ENCODE assay signal across 28 cellular contexts in the genomic region with DNA sequence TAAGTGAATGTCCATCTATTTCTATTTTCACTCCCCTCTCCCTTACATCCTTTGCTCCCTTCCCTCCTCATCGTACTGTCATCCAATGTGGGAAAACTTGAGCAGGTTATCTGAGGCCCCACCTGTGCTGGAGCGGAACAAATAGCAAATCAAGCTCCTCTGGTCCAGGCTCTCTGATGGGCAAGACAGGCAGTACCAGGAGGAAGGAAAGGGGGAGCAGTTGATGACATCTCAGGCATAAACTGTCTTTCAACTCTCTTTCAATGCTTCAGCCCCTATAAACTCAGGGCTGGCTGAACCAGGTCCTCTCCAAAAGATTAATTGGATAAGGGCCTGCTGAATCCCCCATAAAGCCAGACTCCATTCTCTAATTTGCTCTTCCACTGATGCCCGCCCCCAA. TPM values are rescaled to one million over a fixed set of nuclear protein-coding genes. Genes with fewer than 3 reads are reported as not detected.
DNase-seq lines count a peak whose midpoint lies in the region; ATAC-seq, FAIRE-seq and TF ChIP-seq lines count a peak whose summit lies in the region.
"Had no signal": no experiment of that assay in that cellular context is flagged by ENCODE, and none has a peak within 500 bp of the region (broad histone marks: within the 10 kb centered on the region; RNA-seq: fewer than 3 reads in every experiment).

No MANE protein-coding gene starts in this region.

- no peak overlapping the region for H3K4me2 ChIP-seq in Karpas-422 (ENCODE audit: low read depth, low read length, poor library complexity, severe bottlenecking)

- no peak overlapping the region for H3K27ac Mint-ChIP-seq in endodermal cell
- no peak overlapping the region for H3K27ac Mint-ChIP-seq in neural crest cell (ENCODE audit: unreplicated experiment)
- H3K27ac Mint-ChIP-seq: CD4-positive, CD25-positive, alpha-beta regulatory T cell; T-helper 1 cell treated with Interleukin-12 subunit alpha and Interleukin-12 subunit beta and Interleukin-4 antibody, amounts not matched to agents 30 μg/mL and 1 μg/mL, for 36 hours had no signal

- peak; percentile 53 for DNase-seq in endodermal cell
- DNase-seq in neural crest cell (ENCODE audit: low read depth, low spot score): no peak
- DNase-seq in amniotic stem cell (lab: John Stamatoyannopoulos, UW): no peak
- no peak for DNase-seq in Karpas-422
- DNase-seq in frontal cortex (ENCODE audit: low spot score in 2 of 2): no peak
- DNase-seq: activated CD8-positive, alpha-beta memory T cell treated with anti-CD3 and anti-CD28 coated beads for 24 hours; activated T-cell treated with anti-CD3 and anti-CD28 coated beads, Interleukin-2, amount 50 U/mL, for 1 hour; CD4-positive, CD25-positive, alpha-beta regulatory T cell; central memory CD4-positive, alpha-beta T cell; DMS 273 treated with DMSO at 0.1 percent for 48 hours; effector CD4-positive, alpha-beta T cell; foreskin keratinocyte; mammary epithelial cell; MM.1S; NCI-H2171; RPMI8226; stimulated activated CD4-positive, alpha-beta T cell treated with anti-CD3 and anti-CD28 coated beads, Interleukin-1b, Interleukin-23, amount 100 ng/mL, for 48 hours; upper lobe of right lung had no signal

- H3K4me3 Mint-ChIP-seq in endodermal cell (no peak overlapping the region), neural crest cell (peak overlapping the region; percentile 82)
- H3K4me3 Mint-ChIP-seq: T-helper 1 cell treated with Interleukin-12 subunit alpha and Interleukin-12 subunit beta and Interleukin-4 antibody, amounts not matched to agents 30 μg/mL and 1 μg/mL, for 36 hours had no signal

- peaks cover 5% of the 10 kb centered on the region for H3K4me1 Mint-ChIP-seq in endodermal cell
- peaks cover 4% of the 10 kb centered on the region for H3K4me1 Mint-ChIP-seq in neural crest cell

- no peak overlapping the region for H2AFZ ChIP-seq in Karpas-422 (ENCODE audit: low read length)

- H3K27me3 ChIP-seq in endodermal cell (ENCODE audit: control insufficient read depth, insufficient read depth, low read length, poor library complexity, severe bottlenecking) (peaks cover 6% of the 10 kb centered on the region), Karpas-422 (ENCODE audit: low read length) (no peaks in the 10 kb centered on the region)

- H3K9me2 ChIP-seq in Karpas-422 (replicated peaks; ENCODE audit: insufficient read depth, low read length): no peaks in the 10 kb centered on the region

- no peaks in the 10 kb centered on the region for H3K9me3 ChIP-seq in endodermal cell (ENCODE audit: control insufficient read depth, low read length)
- H3K9me3 ChIP-seq in Karpas-422 (ENCODE audit: low read length): no peaks in the 10 kb centered on the region
- H3K9me3 ChIP-seq: upper lobe of right lung had no signal

- no peak overlapping the region for H3K9ac ChIP-seq in endodermal cell (ENCODE audit: extremely low read depth, low read length, poor library complexity, severe bottlenecking)
- no peak overlapping the region for H3K9ac ChIP-seq in Karpas-422 (ENCODE audit: low read length)
- H3K9ac ChIP-seq: GM23248 had no signal

- H3K4me1 ChIP-seq in endodermal cell (ENCODE audit: control insufficient read depth, insufficient read depth, low read length) (peaks cover 11% of the 10 kb centered on the region), Karpas-422 (ENCODE audit: low read length) (no peaks in the 10 kb centered on the region)
- H3K4me1 ChIP-seq: foreskin keratinocyte had no signal

- ATAC-seq in SK-N-SH treated with all-trans-retinoic acid at 6 μM for 48 hours (peak; percentile 28; the same call in 1 of the 3 replicates), GM18867 (IDR thresholded peaks at IDR 0.05; ENCODE audit: unreplicated experiment) (no peak)

- WGBS in endodermal cell (ENCODE audit: insufficient coverage in 1 of 2, insufficient read length in 1 of 2), 2 experiments: 72 to 77% methylated on average over 2 to 3 of the region's 3 CpGs

- H3K36me3 ChIP-seq in endodermal cell (ENCODE audit: control insufficient read depth, insufficient read depth, low read length) (peaks cover 24% of the 10 kb centered on the region), Karpas-422 (ENCODE audit: insufficient read depth, low read length) (no peaks in the 10 kb centered on the region)
- H3K36me3 ChIP-seq: upper lobe of right lung had no signal

- H3K27me3 Mint-ChIP-seq in endodermal cell (ENCODE audit: insufficient read depth) (peaks cover 1% of the 10 kb centered on the region), neural crest cell (ENCODE audit: low read depth) (no peaks in the 10 kb centered on the region)
- H3K27me3 Mint-ChIP-seq: CD4-positive, CD25-positive, alpha-beta regulatory T cell had no signal

- H3K36me3 Mint-ChIP-seq in endodermal cell (ENCODE audit: low read depth) (no peaks in the 10 kb centered on the region), neural crest cell (ENCODE audit: low read depth) (no peaks in the 10 kb centered on the region)
- H3K36me3 Mint-ChIP-seq: CD4-positive, CD25-positive, alpha-beta regulatory T cell had no signal

- TF ChIP-seq CTCF in GM12872 (IDR thresholded peaks at IDR 0.05; ENCODE audit: insufficient read depth, low read depth, low read length) (0 out of 3 replicates have a peak, but pooled peaks have one; percentile 1), endodermal cell (conservative IDR thresholded peaks at IDR 0.05) (peak; percentile 46), neural crest cell (conservative IDR thresholded peaks at IDR 0.05) (no peak)

- H3K79me2 ChIP-seq in Karpas-422 (ENCODE audit: low read length): no peaks in the 10 kb centered on the region

- H3K4me3 ChIP-seq in endodermal cell (ENCODE audit: low read length) (peak overlapping the region; percentile 97), Karpas-422 (ENCODE audit: low read length) (no peak overlapping the region)
- H3K4me3 ChIP-seq: K562 had no signal

- H3K27ac ChIP-seq in endodermal cell (ENCODE audit: low read depth, low read length): no peak overlapping the region
- no peak overlapping the region for H3K27ac ChIP-seq in Karpas-422 (ENCODE audit: low read length)
- H3K27ac ChIP-seq: foreskin keratinocyte, GM23248, skin epidermis, upper lobe of right lung had no signal

- H3K9me3 Mint-ChIP-seq in endodermal cell (no peaks in the 10 kb centered on the region), neural crest cell (no peaks in the 10 kb centered on the region)
- H3K9me3 Mint-ChIP-seq: CD4-positive, CD25-positive, alpha-beta regulatory T cell; T-helper 1 cell treated with Interleukin-12 subunit alpha and Interleukin-12 subunit beta and Interleukin-4 antibody, amounts not matched to agents 30 μg/mL and 1 μg/mL, for 36 hours had no signal

- FAIRE-seq in frontal cortex (lab: Jason Lieb, UNC): no peak
- FAIRE-seq: K562 had no signal

- no peaks in the 10 kb centered on the region for H4K20me1 ChIP-seq in Karpas-422 (ENCODE audit: insufficient read depth, low read depth, low read length)

TF ChIP-seq in SK-N-SH treated with all-trans-retinoic acid at 6 μM for 48 hours, 23 proteins besides CTCF, POLR2A, EP300 and RAD21 (continues in another document):
- TF ChIP-seq GLIS3 (CRISPR knock-in tag; IDR thresholded peaks at IDR 0.05): no peak
- no peak for TF ChIP-seq OSR1 (CRISPR knock-in tag; IDR thresholded peaks at IDR 0.05)
- TF ChIP-seq ZNF565 (CRISPR knock-in tag; conservative IDR thresholded peaks at IDR 0.05; ENCODE audit: low read depth): no peak
- TF ChIP-seq PPARA (CRISPR knock-in tag; IDR thresholded peaks at IDR 0.05; ENCODE audit: borderline replicate concordance): no peak
- no peak for TF ChIP-seq CSDC2 (CRISPR knock-in tag; IDR thresholded peaks at IDR 0.05)
- TF ChIP-seq RARB (CRISPR knock-in tag; IDR thresholded peaks at IDR 0.05): no peak
- TF ChIP-seq ARNTL (CRISPR knock-in tag; IDR thresholded peaks at IDR 0.05; ENCODE audit: borderline replicate concordance, low read depth): no peak
- no peak for TF ChIP-seq TCF4 (CRISPR knock-in tag; IDR thresholded peaks at IDR 0.05; ENCODE audit: borderline replicate concordance)
- no peak for TF ChIP-seq ZNF8 (CRISPR knock-in tag; IDR thresholded peaks at IDR 0.05)

RNA-seq across cellular contexts. Expression of gene CCKBR, which starts 1.5 kb away (rescaled TPM):
- total RNA-seq in endodermal cell (100 to 1,000 TPM; 433 to 467 TPM), neural crest cell (0.51 TPM in 1 of 2 replicates, not detected in the other), frontal cortex (5.7 TPM)
- polyA plus RNA-seq in endodermal cell (2013, experiment 1 of 2): 67.8 TPM
- polyA plus RNA-seq in endodermal cell (2013, experiment 2 of 2): 76.4 TPM
- not detected in 2 replicates for total RNA-seq in Karpas-422 (2014; rRNA removed; shearing (Covaris generic); ENCODE audit: low replicate concordance)
- total RNA-seq: CD4-positive, CD25-positive, alpha-beta regulatory T cell; esophagus mucosa; foreskin keratinocyte; GM23248; K562; kidney epithelial cell; mammary epithelial cell; SK-MEL-5; upper lobe of right lung had no signal
- polyA plus RNA-seq: CD4-positive, CD25-positive, alpha-beta regulatory T cell; foreskin keratinocyte; GM23248; K562; mammary epithelial cell had no signal

RNA-seq across cellular contexts. Expression of gene CNGA4, which starts 19.3 kb away (rescaled TPM):
- total RNA-seq in endodermal cell: 1 to 10 TPM; 1.7 to 4.3 TPM
- polyA plus RNA-seq in endodermal cell (2013, experiment 1 of 2): 2.5 TPM
- 1.9 TPM for polyA plus RNA-seq in endodermal cell (2013, experiment 2 of 2)
- 0.16 TPM in 1 of 2 replicates, not detected in the other for total RNA-seq in neural crest cell
- total RNA-seq in Karpas-422 (2014; rRNA removed; shearing (Covaris generic); ENCODE audit: low replicate concordance): 1.7 and 2.0 TPM in 2 replicates
- 0.41 TPM for total RNA-seq in frontal cortex
- total RNA-seq: GM23248, SK-MEL-5, upper lobe of right lung had no signal
- polyA plus RNA-seq: CD4-positive, CD25-positive, alpha-beta regulatory T cell; GM23248 had no signal

RNA-seq across cellular contexts. Expression of gene FHIP1B, which starts 23.7 kb away (rescaled TPM):
- total RNA-seq in endodermal cell: 10 to 100 TPM; 45.3 to 50.6 TPM
- polyA plus RNA-seq in endodermal cell (2013, experiment 1 of 2): 27.8 TPM
- polyA plus RNA-seq in endodermal cell (2013, experiment 2 of 2): 22.6 TPM
- total RNA-seq in neural crest cell: 25.3 and 25.5 TPM in 2 replicates
- 33.9 and 53.8 TPM in 2 replicates for total RNA-seq in Karpas-422 (2014; rRNA removed; shearing (Covaris generic); ENCODE audit: low replicate concordance)
- total RNA-seq in frontal cortex: 19.6 TPM

RNA-seq across cellular contexts. Expression of gene C11orf42, which starts 52.8 kb away (rescaled TPM):
- not detected for total RNA-seq in endodermal cell
- polyA plus RNA-seq in endodermal cell (2013, experiment 1 of 2): not detected
- not detected for polyA plus RNA-seq in endodermal cell (2013, experiment 2 of 2)
- not detected in 2 replicates for total RNA-seq in neural crest cell
- total RNA-seq in Karpas-422 (2014; rRNA removed; shearing (Covaris generic); ENCODE audit: low replicate concordance): not detected in 2 replicates
- total RNA-seq in frontal cortex: not detected
- total RNA-seq: CD4-positive, CD25-positive, alpha-beta regulatory T cell; esophagus mucosa; foreskin keratinocyte; GM23248; K562; kidney epithelial cell; mammary epithelial cell; SK-MEL-5; upper lobe of right lung had no signal
- polyA plus RNA-seq: CD4-positive, CD25-positive, alpha-beta regulatory T cell; foreskin keratinocyte; K562; mammary epithelial cell had no signal

RNA-seq across cellular contexts. Expression of gene OR52W1, which starts 59.1 kb away (rescaled TPM):
- total RNA-seq in endodermal cell (not detected), neural crest cell (not detected in 2 replicates), frontal cortex (not detected)
- polyA plus RNA-seq in endodermal cell (2013, experiment 1 of 2): not detected
- polyA plus RNA-seq in endodermal cell (2013, experiment 2 of 2): not detected
- total RNA-seq in Karpas-422 (2014; rRNA removed; shearing (Covaris generic); ENCODE audit: low replicate concordance): not detected in 2 replicates
- total RNA-seq: CD4-positive, CD25-positive, alpha-beta regulatory T cell; esophagus mucosa; foreskin keratinocyte; GM23248; K562; kidney epithelial cell; mammary epithelial cell; SK-MEL-5; upper lobe of right lung had no signal
- polyA plus RNA-seq: CD4-positive, CD25-positive, alpha-beta regulatory T cell; foreskin keratinocyte; GM23248; K562; mammary epithelial cell had no signal

Comparison
In these comparisons a context has a peak if more than half of its experiments do, and no peak if none do; other contexts are left out.
1. RNA of gene CCKBR, which starts 1.5 kb away (total RNA-seq): 433 to 467 TPM in endodermal cell; 5.7 TPM in frontal cortex (single experiment), 0.51 TPM in neural crest cell and not detected in Karpas-422; every median in the first group is over 10 times any median in the second.